ENCODE assay signal across 11 cellular contexts in the genomic region with DNA sequence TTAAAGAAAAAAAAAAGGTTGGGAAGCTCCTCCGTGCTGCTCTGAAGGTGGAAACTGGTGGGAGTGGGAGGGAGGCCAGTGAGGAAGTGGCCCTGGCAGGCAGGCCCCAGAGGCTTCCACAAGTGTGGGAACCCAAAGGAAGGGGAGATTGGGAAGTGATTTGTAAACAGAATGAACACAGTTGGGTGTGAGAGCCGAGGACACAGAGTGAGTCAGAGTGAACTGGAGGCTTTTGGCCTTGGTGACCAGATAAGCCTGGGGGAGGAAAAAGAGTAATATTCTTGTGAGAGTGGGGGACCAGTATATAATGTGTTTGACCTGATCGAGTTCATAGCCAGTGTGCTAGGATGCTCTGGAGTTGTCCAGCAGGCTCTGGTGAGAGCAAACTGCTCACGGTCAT. TPM values are rescaled to one million over a fixed set of nuclear protein-coding genes. Genes with fewer than 3 reads are reported as not detected.
DNase-seq lines count a peak whose midpoint lies in the region; ATAC-seq, FAIRE-seq and TF ChIP-seq lines count a peak whose summit lies in the region.
"Had no signal": no experiment of that assay in that cellular context is flagged by ENCODE, and none has a peak within 500 bp of the region (broad histone marks: within the 10 kb centered on the region; RNA-seq: fewer than 3 reads in every experiment).

No MANE protein-coding gene starts in this region.

- H3K36me3 ChIP-seq in astrocyte (ENCODE audit: insufficient read depth, low read length) (peaks cover 56% of the 10 kb centered on the region), right lobe of liver (peaks cover 9 to 65% (median 28%) of the 10 kb centered on the region in 4 donors)

- H3K27me3 Mint-ChIP-seq in Calu3 (ENCODE audit: unreplicated experiment) (no peaks in the 10 kb centered on the region), astrocyte (ENCODE audit: low read depth, unreplicated experiment) (no peaks in the 10 kb centered on the region)

- TF ChIP-seq CTCF in AG04450 (IDR thresholded peaks at IDR 0.05; ENCODE audit: low read depth, low read length) (no peak), Calu3 (IDR thresholded peaks at IDR 0.05; ENCODE audit: unreplicated experiment) (no peak), astrocyte (IDR thresholded peaks at IDR 0.05; ENCODE audit: insufficient read depth, low read depth, low read length) (no peak), right lobe of liver (IDR thresholded peaks at IDR 0.05) (no peak)

- peak overlapping the region; percentile 5 for H3K4me2 ChIP-seq in astrocyte (ENCODE audit: low read length)

- no peaks in the 10 kb centered on the region for H3K27me3 ChIP-seq in AG04450 (ENCODE audit: control insufficient read depth, insufficient read depth, low read length)
- H3K27me3 ChIP-seq in astrocyte (ENCODE audit: insufficient read depth, low read length), result no peaks in the 10 kb centered on the region
- H3K27me3 ChIP-seq in right lobe of liver, result no peaks in the 10 kb centered on the region

- no peak for FAIRE-seq in astrocyte (lab: Jason Lieb, UNC)

- H3K4me3 Mint-ChIP-seq in Calu3 (ENCODE audit: low read depth, unreplicated experiment) (no peak overlapping the region), astrocyte (ENCODE audit: unreplicated experiment) (peak overlapping the region; percentile 27)
- H3K4me3 Mint-ChIP-seq: nephron had no signal

- H3K27ac ChIP-seq in AG04450 (ENCODE audit: low read depth, low read length) (peak overlapping the region; percentile 77), astrocyte (ENCODE audit: low read depth, low read length) (no peak overlapping the region), right lobe of liver (no peak overlapping the region)

- peaks cover 17% of the 10 kb centered on the region for H3K79me2 ChIP-seq in astrocyte (ENCODE audit: insufficient read depth, low read length)

- ATAC-seq in right lobe of liver (peak; percentile 13 to 78 (median 48)), GM21786 (IDR thresholded peaks at IDR 0.05; ENCODE audit: unreplicated experiment) (no peak)

- H3K4me3 ChIP-seq in AG04450 (ENCODE audit: low read depth, low read length), result no peak overlapping the region
- no peak overlapping the region for H3K4me3 ChIP-seq in astrocyte (ENCODE audit: insufficient read depth, low read depth, low read length)
- no peak overlapping the region for H3K4me3 ChIP-seq in right lobe of liver

- peaks cover 57% of the 10 kb centered on the region for H3K36me3 Mint-ChIP-seq in Calu3 (ENCODE audit: insufficient read depth, unreplicated experiment)
- H3K36me3 Mint-ChIP-seq in astrocyte (ENCODE audit: low read depth, unreplicated experiment), result peaks cover 26% of the 10 kb centered on the region

- intact Hi-C loops in Calu3 (cut with micrococcal nuclease; ENCODE audit: unreplicated experiment) (no loop called here), right lobe of liver (cut with DNase I) (no loop called here)

- CTCF ChIA-PET in AG04450 (lab: Charles Lee) (no interaction called here), Calu3 (lab: Charles Lee) (no interaction called here)

- WGBS in right lobe of liver (ENCODE audit: insufficient coverage, low coverage, low lambda C conversion rate, missing lambda C conversion rate), result 38% methylated on average over 2 of the region's 4 CpGs

- no peak overlapping the region for H2AFZ ChIP-seq in astrocyte (ENCODE audit: low read depth, low read length)

- no TSS peak for BruUV-seq in Calu3 (replicated peaks; lab: Mats Ljungman, UMichigan)

- no peak for TF ChIP-seq POLR2A in right lobe of liver (IDR thresholded peaks at IDR 0.05)

- no peaks in the 10 kb centered on the region; the same call in 1 of the 2 replicates for H3K9me3 ChIP-seq in AG04450 (ENCODE audit: control insufficient read depth, insufficient read depth, low read length)
- H3K9me3 ChIP-seq in astrocyte (ENCODE audit: insufficient read depth, low read depth, low read length), result no peaks in the 10 kb centered on the region
- H3K9me3 ChIP-seq in right lobe of liver, result no peaks in the 10 kb centered on the region

- H4K20me1 ChIP-seq in astrocyte (ENCODE audit: insufficient read depth, low read length), result peaks cover 79% of the 10 kb centered on the region

- peak overlapping the region; percentile 45 for H3K27ac Mint-ChIP-seq in Calu3 (ENCODE audit: unreplicated experiment)
- H3K27ac Mint-ChIP-seq in astrocyte (ENCODE audit: unreplicated experiment), result no peak overlapping the region
- H3K27ac Mint-ChIP-seq: nephron had no signal

- POLR2A ChIA-PET in AG04450 (lab: Yijun Ruan, JAX), result no interaction called here

- DNase-seq in AG04450 (ENCODE audit: low read depth, low spot score) (no peak), Calu3 (no peak), astrocyte (ENCODE audit: low read depth) (peak; percentile 46), right lobe of liver (no peak), hypothalamus (lab: John Stamatoyannopoulos, UW) (no peak), NCI-H187 treated with DMSO at 0.1 percent for 48 hours (lab: John Stamatoyannopoulos, UW) (no peak), nucleus accumbens (lab: John Stamatoyannopoulos, UW) (no peak)
- DNase-seq: activated T-cell treated with anti-CD3 and anti-CD28 coated beads, Interleukin-2, amount 50 U/mL, for 1 hour; NCI-H2029 treated with DMSO at 0.1 percent for 48 hours had no signal

- peaks cover 8% of the 10 kb centered on the region for H3K4me1 Mint-ChIP-seq in Calu3 (ENCODE audit: low read depth, unreplicated experiment)
- H3K4me1 Mint-ChIP-seq in astrocyte (ENCODE audit: low read depth, unreplicated experiment), result peaks cover 10% of the 10 kb centered on the region
- H3K4me1 Mint-ChIP-seq: nephron had no signal

- H3K4me1 ChIP-seq in astrocyte (ENCODE audit: insufficient read depth, low read length) (peaks cover 5% of the 10 kb centered on the region), right lobe of liver (peaks cover 0 to 12% (median 5%) of the 10 kb centered on the region in 4 donors)

- no peaks in the 10 kb centered on the region for H3K9me3 Mint-ChIP-seq in Calu3 (ENCODE audit: low read depth, unreplicated experiment)
- H3K9me3 Mint-ChIP-seq in astrocyte (ENCODE audit: unreplicated experiment), result no peaks in the 10 kb centered on the region
- H3K9me3 Mint-ChIP-seq: nephron had no signal

- no peak overlapping the region for H3K9ac ChIP-seq in astrocyte (ENCODE audit: low read length)

RNA-seq across cellular contexts. Expression of a gene that starts 23.0 kb away (rescaled TPM):
- polyA plus RNA-seq in AG04450 (2011; rRNA removed), result 59.7 and 62.3 TPM in 2 replicates
- polyA minus RNA-seq in AG04450 (2011; rRNA and poly(A)+ RNA removed), result 51.4 and 57.4 TPM in 2 replicates
- total RNA-seq in Calu3 (2022) (18.2 and 20.3 TPM in 2 replicates), astrocyte (36.7 and 38.2 TPM in 2 replicates), right lobe of liver (10 to 100 TPM in 4 of 6 experiments, 1 to 10 TPM in 2; 8.8 to 12.8 (median 10.9) TPM)

RNA-seq across cellular contexts. Expression of a gene that starts 34.6 kb away (rescaled TPM):
- polyA plus RNA-seq in AG04450 (2011; rRNA removed), result not detected in 2 replicates
- polyA minus RNA-seq in AG04450 (2011; rRNA and poly(A)+ RNA removed), result not detected in 2 replicates
- total RNA-seq in Calu3 (2022) (2.1 and 3.9 TPM in 2 replicates), astrocyte (0.25 TPM in 1 of 2 replicates, not detected in the other), right lobe of liver (under 1 TPM in 1 of 6 experiments, not detected in 5; 0.31 TPM)
